34 cellular contexts compared by ENCODE assay signal in genomic region chr11:16013242-16013641, GRCh38.
"Had no signal": no experiment of that assay in that cellular context is flagged by ENCODE, and none has a peak within 500 bp of the region (broad histone marks: within the 10 kb centered on the region; RNA-seq: fewer than 3 reads in every experiment).

No MANE protein-coding gene starts in this region.

- H3K4me1 ChIP-seq: ascending aorta, breast epithelium, Peyer's patch had no signal

- H3K27ac Mint-ChIP-seq: activated CD4-positive, alpha-beta memory T cell treated with anti-CD3 and anti-CD28 coated beads, Interleukin-2, amount 10 ng/mL, durations not matched to agents 7 days and 5 days; activated CD8-positive, alpha-beta memory T cell treated with anti-CD3 and anti-CD28 coated beads, Interleukin-2, amount 10 ng/mL, durations not matched to agents 7 days and 5 days; activated naive CD8-positive, alpha-beta T cell treated with anti-CD3 and anti-CD28 coated beads for 36 hours had no signal

- H3K4me1 Mint-ChIP-seq: activated CD4-positive, alpha-beta memory T cell treated with anti-CD3 and anti-CD28 coated beads, Interleukin-2, amount 10 ng/mL, durations not matched to agents 7 days and 5 days; activated CD8-positive, alpha-beta memory T cell treated with anti-CD3 and anti-CD28 coated beads, Interleukin-2, amount 10 ng/mL, durations not matched to agents 7 days and 5 days; activated naive CD8-positive, alpha-beta T cell treated with anti-CD3 and anti-CD28 coated beads for 36 hours had no signal

- H3K36me3 ChIP-seq: ascending aorta, breast epithelium, SJSA1, WERI-Rb-1 had no signal

- H3K27me3 Mint-ChIP-seq: activated CD4-positive, alpha-beta memory T cell treated with anti-CD3 and anti-CD28 coated beads, Interleukin-2, amount 10 ng/mL, durations not matched to agents 7 days and 5 days; activated CD8-positive, alpha-beta memory T cell treated with anti-CD3 and anti-CD28 coated beads, Interleukin-2, amount 10 ng/mL, durations not matched to agents 7 days and 5 days had no signal

- ATAC-seq: activated CD8-positive, alpha-beta memory T cell treated with anti-CD3 and anti-CD28 coated beads, Interleukin-2, amount 10 ng/mL, durations not matched to agents 7 days and 5 days; body of pancreas; PC-3 had no signal

- H3K4me3 Mint-ChIP-seq: activated CD4-positive, alpha-beta memory T cell treated with anti-CD3 and anti-CD28 coated beads, Interleukin-2, amount 10 ng/mL, durations not matched to agents 7 days and 5 days; activated CD8-positive, alpha-beta memory T cell treated with anti-CD3 and anti-CD28 coated beads, Interleukin-2, amount 10 ng/mL, durations not matched to agents 7 days and 5 days; activated naive CD8-positive, alpha-beta T cell treated with anti-CD3 and anti-CD28 coated beads for 36 hours had no signal

- H3K4me3 ChIP-seq: ascending aorta, body of pancreas, breast epithelium, Peyer's patch, SJSA1 had no signal

- DNase-seq: activated CD4-positive, alpha-beta memory T cell treated with anti-CD3 and anti-CD28 coated beads, Interleukin-2, amount 10 ng/mL, durations not matched to agents 7 days and 5 days; activated CD4-positive, alpha-beta T cell treated with anti-CD3 and anti-CD28 coated beads for 1 hour; activated CD4-positive, alpha-beta T cell treated with anti-CD3 and anti-CD28 coated beads for 48 hours; activated CD4-positive, CD25-positive, alpha-beta regulatory T cell; activated CD8-positive, alpha-beta memory T cell treated with anti-CD3 and anti-CD28 coated beads for 24 hours; activated CD8-positive, alpha-beta memory T cell treated with anti-CD3 and anti-CD28 coated beads, Interleukin-2, amount 10 ng/mL, durations not matched to agents 7 days and 5 days; activated CD8-positive, alpha-beta memory T cell treated with anti-CD3 and anti-CD28 coated beads, Interleukin-2, amount 50 U/mL, for 48 hours; activated effector memory CD4-positive, alpha-beta T cell treated with Interleukin-2 at 50 U/mL for 16 hours; activated naive CD4-positive, alpha-beta T cell; activated naive CD4-positive, alpha-beta T cell treated with anti-CD3 and anti-CD28 coated beads, Interleukin-2, amount 50 U/mL, for 16 hours; activated naive CD8-positive, alpha-beta T cell treated with anti-CD3 and anti-CD28 coated beads for 36 hours; activated T-cell treated with anti-CD3 and anti-CD28 coated beads, Interleukin-2, amount 50 U/mL, for 48 hours; amygdala; body of pancreas; NCI-H1048; NCI-H1105 treated with DMSO at 0.1 percent for 48 hours; NCI-H1694; NCI-H1930; NCI-H2081 treated with DMSO at 0.1 percent for 48 hours; NCI-H526; NCI-H748 treated with DMSO at 0.1 percent for 48 hours; NK-92 treated with Interleukin-12 subunit alpha and Interleukin-12 subunit beta, amount 100 ng/mL, for 24 hours; PC-3; Peyer's patch; RPMI8226; SHP77 treated with DMSO at 0.1 percent for 48 hours; SK-N-SH; T-helper 1 cell; T-helper 2 cell; T-helper 9 cell; WERI-Rb-1 had no signal

- H3K27me3 ChIP-seq: ascending aorta, body of pancreas, breast epithelium, Peyer's patch, SJSA1 had no signal

- H3K36me3 Mint-ChIP-seq: activated CD8-positive, alpha-beta memory T cell treated with anti-CD3 and anti-CD28 coated beads, Interleukin-2, amount 10 ng/mL, durations not matched to agents 7 days and 5 days; activated naive CD8-positive, alpha-beta T cell treated with anti-CD3 and anti-CD28 coated beads for 36 hours had no signal

- H3K27ac ChIP-seq: ascending aorta, body of pancreas, breast epithelium, Peyer's patch, SJSA1, WERI-Rb-1 had no signal

- H3K9me3 ChIP-seq: ascending aorta, body of pancreas, breast epithelium, Peyer's patch, SJSA1, SK-N-SH had no signal

- H3K9me3 Mint-ChIP-seq: activated CD4-positive, alpha-beta memory T cell treated with anti-CD3 and anti-CD28 coated beads, Interleukin-2, amount 10 ng/mL, durations not matched to agents 7 days and 5 days; activated naive CD8-positive, alpha-beta T cell treated with anti-CD3 and anti-CD28 coated beads for 36 hours had no signal
